1 cellular context compared by ENCODE assay signal in the genomic region with DNA sequence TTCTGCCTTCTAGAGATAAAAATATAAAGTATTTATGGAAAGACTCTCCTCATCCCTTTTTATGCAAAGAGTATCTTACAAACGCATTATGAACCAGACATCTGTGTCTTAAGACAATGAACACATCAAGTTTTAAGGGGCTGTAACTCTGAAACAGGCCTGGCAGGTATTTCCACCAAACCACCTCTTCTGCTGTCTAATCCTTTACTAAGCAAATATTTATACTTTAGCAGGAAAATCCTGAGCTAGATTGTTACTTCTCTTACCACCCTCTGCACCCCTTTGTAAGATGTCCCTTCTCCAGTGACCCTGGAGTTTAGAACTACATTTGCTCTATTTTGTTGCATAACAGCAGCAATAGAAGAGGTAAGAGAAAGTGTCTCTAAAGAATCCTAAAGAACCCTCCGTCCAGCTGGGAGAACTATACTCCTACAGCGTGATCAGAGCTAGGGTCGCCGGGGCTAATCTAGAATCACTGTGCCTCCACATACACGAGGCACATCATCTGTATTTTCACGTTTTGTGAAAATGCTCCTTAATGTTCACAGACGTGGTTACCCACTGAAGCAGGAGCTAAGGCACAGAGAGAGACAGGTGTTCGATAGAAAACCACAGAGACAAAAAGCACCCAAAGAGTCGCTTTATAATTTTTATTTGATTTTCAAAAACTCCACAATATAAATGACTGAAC.
TF ChIP-seq lines count a peak whose summit lies in the region.

No MANE protein-coding gene starts in this region.

TF ChIP-seq in IMR-90, 13 proteins besides CTCF, POLR2A, EP300 and RAD21:
- TF ChIP-seq NFE2L2 (IDR thresholded peaks at IDR 0.05; ENCODE audit: low read depth, low read length) (no peak), FOS (IDR thresholded peaks at IDR 0.05; ENCODE audit: low read depth, low read length) (no peak), BHLHE40 (IDR thresholded peaks at IDR 0.05; ENCODE audit: low read depth, low read length) (no peak), MXI1 (IDR thresholded peaks at IDR 0.05; ENCODE audit: borderline replicate concordance, low read depth, low read length) (no peak), CEBPB (IDR thresholded peaks at IDR 0.05; ENCODE audit: low read depth, low read length) (no peak), CHD1 (IDR thresholded peaks at IDR 0.05; ENCODE audit: low read depth, low read length) (no peak), MAFK (IDR thresholded peaks at IDR 0.05; ENCODE audit: low read depth, low read length) (no peak), RFX5 (IDR thresholded peaks at IDR 0.05; ENCODE audit: low read depth, low read length) (no peak), SMC3 (IDR thresholded peaks at IDR 0.05; ENCODE audit: low read depth, low read length) (no peak), MAZ (IDR thresholded peaks at IDR 0.05; ENCODE audit: borderline replicate concordance, low read depth, low read length) (no peak)
- TF ChIP-seq, protein P1, sequence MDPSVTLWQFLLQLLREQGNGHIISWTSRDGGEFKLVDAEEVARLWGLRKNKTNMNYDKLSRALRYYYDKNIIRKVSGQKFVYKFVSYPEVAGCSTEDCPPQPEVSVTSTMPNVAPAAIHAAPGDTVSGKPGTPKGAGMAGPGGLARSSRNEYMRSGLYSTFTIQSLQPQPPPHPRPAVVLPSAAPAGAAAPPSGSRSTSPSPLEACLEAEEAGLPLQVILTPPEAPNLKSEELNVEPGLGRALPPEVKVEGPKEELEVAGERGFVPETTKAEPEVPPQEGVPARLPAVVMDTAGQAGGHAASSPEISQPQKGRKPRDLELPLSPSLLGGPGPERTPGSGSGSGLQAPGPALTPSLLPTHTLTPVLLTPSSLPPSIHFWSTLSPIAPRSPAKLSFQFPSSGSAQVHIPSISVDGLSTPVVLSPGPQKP (IDR thresholded peaks at IDR 0.05; ENCODE audit: borderline replicate concordance, low read depth, low read length), result no peak
- TF ChIP-seq, protein P2, sequence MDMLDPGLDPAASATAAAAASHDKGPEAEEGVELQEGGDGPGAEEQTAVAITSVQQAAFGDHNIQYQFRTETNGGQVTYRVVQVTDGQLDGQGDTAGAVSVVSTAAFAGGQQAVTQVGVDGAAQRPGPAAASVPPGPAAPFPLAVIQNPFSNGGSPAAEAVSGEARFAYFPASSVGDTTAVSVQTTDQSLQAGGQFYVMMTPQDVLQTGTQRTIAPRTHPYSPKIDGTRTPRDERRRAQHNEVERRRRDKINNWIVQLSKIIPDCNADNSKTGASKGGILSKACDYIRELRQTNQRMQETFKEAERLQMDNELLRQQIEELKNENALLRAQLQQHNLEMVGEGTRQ (IDR thresholded peaks at IDR 0.05; ENCODE audit: low read depth, low read length), result no peak
TF ChIP-seq in IMR-90: peak in this region for 0.
